In genomic region chr1:56584910-56585528, GRCh38 we compare ENCODE assay signal across 8 cellular contexts. TPM values are rescaled to one million over a fixed set of nuclear protein-coding genes. Genes with fewer than 3 reads are reported as not detected.
A peak's percentile ranks its signal among the peaks of the same experiment; 100 is the strongest.
DNase-seq lines count a peak whose midpoint lies in the region; ATAC-seq and TF ChIP-seq lines count a peak whose summit lies in the region.

No MANE protein-coding gene starts in this region.

- no peak overlapping the region for H3K27ac ChIP-seq in tibial nerve

- peak in 1 of 2 donors; percentile 35 for TF ChIP-seq EP300 in tibial nerve (IDR thresholded peaks at IDR 0.05)

- peaks cover 0 to 15% (median 0%) of the 10 kb centered on the region in 4 donors for H3K4me1 ChIP-seq in tibial nerve

- no peak overlapping the region for H3K4me3 ChIP-seq in tibial nerve

- H3K9me3 ChIP-seq in tibial nerve = no peaks in the 10 kb centered on the region

- H3K4me1 Mint-ChIP-seq in natural killer cell treated with Interleukin-12 subunit alpha and Interleukin-12 subunit beta and Interleukin-15 and Interleukin-18, amount 100 ng/mL, for 72 hours (ENCODE audit: low read depth in 2 of 2) = no peaks in the 10 kb centered on the region

- no peak overlapping the region for H3K4me3 Mint-ChIP-seq in natural killer cell treated with Interleukin-12 subunit alpha and Interleukin-12 subunit beta and Interleukin-15 and Interleukin-18, amount 100 ng/mL, for 72 hours

- H3K36me3 ChIP-seq in tibial nerve = no peaks in the 10 kb centered on the region

- no peaks in the 10 kb centered on the region for H3K27me3 ChIP-seq in tibial nerve

- peaks cover 9 to 12% of the 10 kb centered on the region in 2 donors for H3K27me3 Mint-ChIP-seq in natural killer cell treated with Interleukin-12 subunit alpha and Interleukin-12 subunit beta and Interleukin-15 and Interleukin-18, amount 100 ng/mL, for 72 hours

- H3K27ac Mint-ChIP-seq in natural killer cell treated with Interleukin-12 subunit alpha and Interleukin-12 subunit beta and Interleukin-15 and Interleukin-18, amount 100 ng/mL, for 72 hours = no peak overlapping the region

- TF ChIP-seq POLR2A in tibial nerve (IDR thresholded peaks at IDR 0.05) = no peak

- DNase-seq in AG20443 (ENCODE audit: low spot score) = peak; percentile 53
- DNase-seq in NCI-H226 = peak; percentile 7
- DNase-seq in astrocyte of the hippocampus (ENCODE audit: low read depth, low spot score) = peak; percentile 76
- DNase-seq in inferior parietal cortex (ENCODE audit: extremely low spot score) = peak; percentile 89
- DNase-seq in tibial nerve (ENCODE audit: low spot score in 2 of 2) = peak in 1 of 2 donors; percentile 73
- no peak for DNase-seq in natural killer cell treated with Interleukin-12 subunit alpha and Interleukin-12 subunit beta and Interleukin-15 and Interleukin-18, amount 100 ng/mL, for 72 hours (ENCODE audit: low spot score)

- peak; percentile 53 for ATAC-seq in GM19463 (IDR thresholded peaks at IDR 0.05; ENCODE audit: unreplicated experiment)
- no peak for ATAC-seq in GM18517 (IDR thresholded peaks at IDR 0.05; ENCODE audit: unreplicated experiment)
- ATAC-seq in natural killer cell treated with Interleukin-12 subunit alpha and Interleukin-12 subunit beta and Interleukin-15 and Interleukin-18, amount 100 ng/mL, for 72 hours = no peak

- WGBS in tibial nerve, 2 donors = 21 to 22% methylated on average over 5 of the region's 5 CpGs

- no peaks in the 10 kb centered on the region for H3K36me3 Mint-ChIP-seq in natural killer cell treated with Interleukin-12 subunit alpha and Interleukin-12 subunit beta and Interleukin-15 and Interleukin-18, amount 100 ng/mL, for 72 hours

- no peaks in the 10 kb centered on the region for H3K9me3 Mint-ChIP-seq in natural killer cell treated with Interleukin-12 subunit alpha and Interleukin-12 subunit beta and Interleukin-15 and Interleukin-18, amount 100 ng/mL, for 72 hours

- peak; percentile 74 to 92 (median 81) for TF ChIP-seq CTCF in tibial nerve (IDR thresholded peaks at IDR 0.05)

RNA-seq across cellular contexts. Expression of gene PLPP3, which starts 5.7 kb away (rescaled TPM):
- total RNA-seq in tibial nerve = 100 to 1,000 TPM; 139 to 307 (median 267) TPM
- total RNA-seq in natural killer cell treated with Interleukin-12 subunit alpha and Interleukin-12 subunit beta and Interleukin-15 and Interleukin-18, amount 100 ng/mL, for 72 hours = under 1 TPM in 1 of 2 donors, not detected in 1; 0.12 TPM

Comparison
In these comparisons a context has a peak if more than half of its experiments do, and no peak if none do; other contexts are left out.
1. RNA of gene PLPP3, which starts 5.7 kb away (total RNA-seq): 139 to 307 TPM in tibial nerve; 0.12 TPM in natural killer cell treated with Interleukin-12 subunit alpha and Interleukin-12 subunit beta and Interleukin-15 and Interleukin-18, amount 100 ng/mL, for 72 hours; every median in the first group is over 100 times any median in the second.